In the genomic region with DNA sequence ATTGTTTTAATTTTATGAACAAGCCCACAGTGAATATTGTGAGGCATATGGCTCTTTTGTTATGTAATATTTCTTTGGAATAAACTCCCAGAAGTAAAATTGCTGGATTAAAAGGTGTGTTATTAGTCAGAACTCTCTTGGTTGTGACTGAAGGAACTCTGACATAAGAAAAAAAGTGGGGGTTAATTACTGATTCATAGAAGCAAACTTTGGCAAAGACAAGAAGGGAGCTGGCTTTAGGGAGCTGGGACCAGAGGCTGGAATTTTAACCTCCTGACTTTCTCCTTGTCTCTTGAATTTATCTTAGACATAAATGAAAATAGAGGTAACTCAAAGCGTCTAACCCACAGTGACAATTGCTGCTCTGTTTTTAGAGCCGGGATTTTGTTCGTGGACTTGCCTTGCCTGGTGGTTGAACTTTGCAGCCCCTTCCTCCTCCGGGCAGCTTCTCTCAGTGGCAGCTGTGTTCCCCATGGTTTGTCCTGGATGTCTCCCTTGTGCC, we compare ENCODE assay signal across 8 cellular contexts. TPM values are rescaled to one million over a fixed set of nuclear protein-coding genes. Genes with fewer than 3 reads are reported as not detected.
DNase-seq lines count a peak whose midpoint lies in the region; FAIRE-seq and TF ChIP-seq lines count a peak whose summit lies in the region.

No MANE protein-coding gene starts in this region.

- H3K9me3 ChIP-seq in right atrium auricular region (no peaks in the 10 kb centered on the region), small intestine (ENCODE audit: control insufficient read depth, low read depth) (no peaks in the 10 kb centered on the region)

- no peak for DNase-seq in activated T-cell treated with anti-CD3 and anti-CD28 coated beads, Interleukin-2, amount 50 U/mL, for 24 hours
- no peak for DNase-seq in activated T-cell treated with anti-CD3 and anti-CD28 coated beads, Interleukin-2, amount 50 U/mL, for 1 hour
- no peak for DNase-seq in right atrium auricular region (ENCODE audit: low spot score)
- DNase-seq in small intestine: no peak
- DNase-seq in NCI-H226: no peak
- DNase-seq in NCI-H510A treated with DMSO at 0.1 percent for 48 hours (lab: John Stamatoyannopoulos, UW): no peak
- DNase-seq in Ammon's horn (ENCODE audit: low spot score): no peak

- WGBS in small intestine, 3 donors: 6 to 9% (median 8%) methylated on average over 4 of the region's 4 CpGs

- H3K27me3 Mint-ChIP-seq in activated T-cell treated with anti-CD3 and anti-CD28 coated beads, Interleukin-2, amount 50 U/mL, for 24 hours: no peaks in the 10 kb centered on the region

- H3K27ac ChIP-seq in right atrium auricular region (peak overlapping the region; percentile 86 to 93), small intestine (ENCODE audit: low read depth in 1 of 2, low read length in 1 of 2) (peak overlapping the region; percentile 41 to 96)

- H3K4me1 Mint-ChIP-seq in activated T-cell treated with anti-CD3 and anti-CD28 coated beads, Interleukin-2, amount 50 U/mL, for 24 hours (ENCODE audit: low read depth): peaks cover 53% of the 10 kb centered on the region

- FAIRE-seq in small intestine (lab: Jason Lieb, UNC): no peak

- H3K4me1 ChIP-seq in right atrium auricular region: peaks cover 0 to 27% of the 10 kb centered on the region in 2 donors
- H3K4me1 ChIP-seq in small intestine (ENCODE audit: control insufficient read depth in 2 of 2, insufficient read depth in 1 of 2, low read depth in 1 of 2, low read length in 1 of 2): peaks cover 0 to 4% of the 10 kb centered on the region in 2 donors

- H3K4me3 Mint-ChIP-seq in activated T-cell treated with anti-CD3 and anti-CD28 coated beads, Interleukin-2, amount 50 U/mL, for 24 hours: peak overlapping the region; percentile 87

- no peaks in the 10 kb centered on the region for H3K9me3 Mint-ChIP-seq in activated T-cell treated with anti-CD3 and anti-CD28 coated beads, Interleukin-2, amount 50 U/mL, for 24 hours

- peaks cover 12% of the 10 kb centered on the region for H3K36me3 Mint-ChIP-seq in activated T-cell treated with anti-CD3 and anti-CD28 coated beads, Interleukin-2, amount 50 U/mL, for 24 hours (ENCODE audit: low read depth)

- H3K27me3 ChIP-seq in right atrium auricular region (no peaks in the 10 kb centered on the region), small intestine (ENCODE audit: control insufficient read depth in 2 of 2, insufficient read depth in 2 of 2, low read length in 2 of 2) (no peaks in the 10 kb centered on the region)

- H3K27ac Mint-ChIP-seq in activated T-cell treated with anti-CD3 and anti-CD28 coated beads, Interleukin-2, amount 50 U/mL, for 24 hours: peak overlapping the region; percentile 96

- H3K36me3 ChIP-seq in right atrium auricular region (no peaks in the 10 kb centered on the region), small intestine (ENCODE audit: control insufficient read depth in 2 of 2, insufficient read depth in 2 of 2, low read length in 2 of 2) (no peaks in the 10 kb centered on the region)

- TF ChIP-seq CTCF in WI38 (IDR thresholded peaks at IDR 0.05; ENCODE audit: low read depth, low read length) (no peak), right atrium auricular region (IDR thresholded peaks at IDR 0.05) (no peak)

- H3K4me3 ChIP-seq in WI38 (ENCODE audit: low read depth, low read length) (peak overlapping the region; percentile 70), right atrium auricular region (peak overlapping the region; percentile 50 to 70), small intestine (ENCODE audit: low read depth in 1 of 2, low read length in 2 of 2) (peak overlapping the region; percentile 49 to 69)

RNA-seq across cellular contexts. Expression of a gene that starts 27.9 kb away (rescaled TPM):
- total RNA-seq in right atrium auricular region: 10 to 100 TPM; 29.9 to 33.1 TPM
- polyA plus RNA-seq in small intestine: 1 to 10 TPM in 2 of 3 donors, under 1 TPM in 1; 0.89 to 6.4 (median 3.0) TPM
